11 cellular contexts compared by ENCODE assay signal in genomic region chr5:123754903-123755302, GRCh38.
DNase-seq lines count a peak whose midpoint lies in the region; ATAC-seq and TF ChIP-seq lines count a peak whose summit lies in the region.
"Had no signal": no experiment of that assay in that cellular context is flagged by ENCODE, and none has a peak within 500 bp of the region (broad histone marks: within the 10 kb centered on the region; RNA-seq: fewer than 3 reads in every experiment).

No MANE protein-coding gene starts in this region.

- no peak overlapping the region for H3K4me3 ChIP-seq in smooth muscle cell

- intact Hi-C loops in left ventricle myocardium superior (cut with micrococcal nuclease): no loop called here

- WGBS in smooth muscle cell (ENCODE audit: low lambda C conversion rate): 40% methylated on average over 3 of the region's 3 CpGs

- DNase-seq in NCI-H1092 treated with DMSO at 0.1 percent for 48 hours (lab: John Stamatoyannopoulos, UW) (peak; percentile 74), left ventricle myocardium superior (no peak), smooth muscle cell (lab: John Stamatoyannopoulos, UW; ENCODE audit: unreplicated experiment) (no peak), activated T-cell treated with anti-CD3 and anti-CD28 coated beads for 4 hours (no peak), omental fat pad (ENCODE audit: low spot score) (no peak)
- DNase-seq: activated naive CD4-positive, alpha-beta T cell; DMS153; stimulated activated naive B cell treated with anti-CD40 and anti-IgM and Interleukin-4, amounts not matched to agents 10 μg/mL and 1 μg/mL and 100 μg/mL, for 72 hours had no signal

- H3F3A ChIP-seq in smooth muscle cell (ENCODE audit: low read depth): peaks cover 17% of the 10 kb centered on the region

- H3K27ac ChIP-seq in angular gyrus (ENCODE audit: low read depth, low read length) (peak overlapping the region; percentile 59), smooth muscle cell (ENCODE audit: low read depth) (peak overlapping the region; percentile 66)
- H3K27ac ChIP-seq: HL-60 had no signal

- no peak for TF ChIP-seq CTCF in smooth muscle cell (IDR thresholded peaks at IDR 0.05; ENCODE audit: borderline replicate concordance, insufficient read depth, poor library complexity, severe bottlenecking)
- no peak for TF ChIP-seq CTCF in omental fat pad (IDR thresholded peaks at IDR 0.05)

- peak overlapping the region; percentile 46 for H3K4me2 ChIP-seq in smooth muscle cell

- peak overlapping the region; percentile 58 for H2AFZ ChIP-seq in smooth muscle cell (ENCODE audit: low read depth)

- H4K20me1 ChIP-seq in smooth muscle cell (ENCODE audit: low read depth): no peaks in the 10 kb centered on the region

- ATAC-seq in left ventricle myocardium superior (peak; percentile 52), HG03196 (IDR thresholded peaks at IDR 0.05; ENCODE audit: unreplicated experiment) (no peak), omental fat pad (ENCODE audit: low FRiP score) (no peak)
- ATAC-seq: stimulated activated naive B cell treated with anti-CD40 and anti-IgM and Interleukin-4, amounts not matched to agents 10 μg/mL and 1 μg/mL and 100 μg/mL, for 72 hours had no signal

- peaks cover 42% of the 10 kb centered on the region for H3K4me1 ChIP-seq in smooth muscle cell (ENCODE audit: low read depth)

- H3K79me2 ChIP-seq in smooth muscle cell (ENCODE audit: low read depth): no peaks in the 10 kb centered on the region

- H3K27me3 ChIP-seq in smooth muscle cell (ENCODE audit: low read depth): no peaks in the 10 kb centered on the region

- H3K9me3 ChIP-seq in smooth muscle cell (replicated peaks; ENCODE audit: low read depth): no peaks in the 10 kb centered on the region

- H3K36me3 ChIP-seq in smooth muscle cell (ENCODE audit: low read depth): no peaks in the 10 kb centered on the region

- H3K9ac ChIP-seq in smooth muscle cell (ENCODE audit: low read depth): peak overlapping the region; percentile 16
